15 cellular contexts compared by ENCODE assay signal in the genomic region with DNA sequence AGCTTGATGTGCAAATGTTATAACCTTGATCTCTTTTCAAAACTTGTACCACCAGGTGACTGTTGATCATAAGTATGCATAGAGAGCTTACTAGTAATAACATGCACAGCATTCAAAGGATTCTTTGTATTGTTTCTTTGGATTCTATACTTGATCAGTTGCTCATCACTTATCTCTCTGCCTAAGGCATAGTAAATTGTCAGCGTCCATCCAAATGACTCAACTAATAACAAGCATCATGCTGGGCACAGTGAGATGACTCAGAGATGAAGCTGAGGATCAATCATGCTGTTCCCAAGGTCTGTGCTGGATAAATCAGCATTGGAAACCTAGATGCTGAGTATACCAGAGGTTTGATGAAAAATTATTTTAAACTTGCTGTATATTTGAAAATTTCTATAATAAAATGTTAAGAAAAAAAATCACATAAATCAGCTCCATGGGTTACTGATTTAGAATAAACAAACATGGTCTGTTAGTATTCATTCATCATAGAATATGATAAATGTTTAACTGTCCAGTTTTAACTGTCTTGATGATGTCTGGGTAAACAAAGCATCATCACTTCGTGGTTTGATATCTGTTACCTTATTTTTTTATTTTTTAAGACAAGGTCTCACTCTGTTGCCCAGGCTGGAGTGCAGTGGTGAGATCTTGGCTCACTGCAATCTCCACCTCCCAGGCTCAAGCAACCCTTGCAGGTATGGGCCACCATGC.
DNase-seq lines count a peak whose midpoint lies in the region; ATAC-seq lines count a peak whose summit lies in the region.
"Had no signal": no experiment of that assay in that cellular context is flagged by ENCODE, and none has a peak within 500 bp of the region (broad histone marks: within the 10 kb centered on the region; RNA-seq: fewer than 3 reads in every experiment).

No MANE protein-coding gene starts in this region.

- ATAC-seq in HG03439 (IDR thresholded peaks at IDR 0.05; ENCODE audit: unreplicated experiment) (no peak), GM18858 (IDR thresholded peaks at IDR 0.05; ENCODE audit: unreplicated experiment) (no peak), GM19397 (IDR thresholded peaks at IDR 0.05; ENCODE audit: unreplicated experiment) (no peak)
- ATAC-seq in stimulated activated naive CD8-positive, alpha-beta T cell treated with anti-CD3 and anti-CD28 coated beads, Interleukin-15, Interleukin-2, amounts not matched to agents 100 U/mL and 50 U/mL, for 24 hours: no peak
- ATAC-seq: activated CD8-positive, alpha-beta T cell treated with anti-CD3 and anti-CD28 coated beads, Interleukin-2, amount 10 ng/mL, durations not matched to agents 7 days and 5 days; heart left ventricle had no signal

- DNase-seq in AG08396 (ENCODE audit: low spot score) (peak; percentile 58), HS-5 (ENCODE audit: low read depth) (peak; percentile 93), amniotic epithelial cell (ENCODE audit: low read depth) (peak; percentile 69), hepatic stellate cell (ENCODE audit: low spot score) (peak; percentile 56)
- DNase-seq in stimulated activated naive CD8-positive, alpha-beta T cell treated with anti-CD3 and anti-CD28 coated beads, Interleukin-15, Interleukin-2, amounts not matched to agents 100 U/mL and 50 U/mL, for 24 hours: no peak
- DNase-seq: activated CD8-positive, alpha-beta T cell treated with anti-CD3 and anti-CD28 coated beads, Interleukin-2, amount 10 ng/mL, durations not matched to agents 7 days and 5 days; activated naive CD4-positive, alpha-beta T cell treated with anti-CD3 and anti-CD28 coated beads for 36 hours; C1 segment of cervical spinal cord; H9; heart left ventricle; left ventricle myocardium inferior; T-helper 9 cell had no signal
